In genomic region chr19:8243146-8243545, GRCh38 we compare ENCODE assay signal across 38 cellular contexts.
"Had no signal": no experiment of that assay in that cellular context is flagged by ENCODE, and none has a peak within 500 bp of the region (broad histone marks: within the 10 kb centered on the region; RNA-seq: fewer than 3 reads in every experiment).

No MANE protein-coding gene starts in this region.

- H3K27ac ChIP-seq: adrenal gland, ascending aorta, body of pancreas, brain microvascular endothelial cell, breast epithelium had no signal

- H3K4me3 Mint-ChIP-seq: activated naive CD4-positive, alpha-beta T cell treated with anti-CD3 and anti-CD28 coated beads for 36 hours; activated naive CD4-positive, alpha-beta T cell treated with anti-CD3 and anti-CD28 coated beads, Interleukin-2, amount 10 ng/mL, durations not matched to agents 7 days and 5 days; activated naive CD4-positive, alpha-beta T cell treated with anti-CD3 and anti-CD28 coated beads, Interleukin-2, amount 50 U/mL, for 24 hours; activated naive CD8-positive, alpha-beta T cell; activated naive CD8-positive, alpha-beta T cell treated with anti-CD3 and anti-CD28 coated beads for 36 hours; activated naive CD8-positive, alpha-beta T cell treated with anti-CD3 and anti-CD28 coated beads, Interleukin-2, amount 10 ng/mL, durations not matched to agents 7 days and 5 days; activated naive CD8-positive, alpha-beta T cell treated with anti-CD3 and anti-CD28 coated beads, Interleukin-2, amount 50 U/mL, for 24 hours; activated T-cell treated with anti-CD3 and anti-CD28 coated beads, Interleukin-2, amount 50 U/mL, for 24 hours; activated T-cell treated with anti-CD3 and anti-CD28 coated beads, Interleukin-2, amount 50 U/mL, for 4 hours; activated T-cell treated with anti-CD3 and anti-CD28 coated beads, Interleukin-2, amount 50 U/mL, for 72 hours; activated T-helper 1 cell treated with anti-CD3 and anti-CD28 coated beads, Interleukin-12 subunit alpha, Interleukin-12 subunit beta, Interleukin-2, Interleukin-4 antibody, amounts not matched to agents 30 ng/mL and 10 ng/mL and 1 ng/mL, durations not matched to agents 14 hours and 24 hours and 36 hours; activated T-helper 17 cell treated with anti-CD3 and anti-CD28 coated beads, Interleukin-2, amount 50 U/mL, for 72 hours; brain; central memory CD8-positive, alpha-beta T cell had no signal

- DNase-seq: activated effector memory CD4-positive, alpha-beta T cell treated with anti-CD3 and anti-CD28 coated beads, Interleukin-2, amount 50 U/mL, for 16 hours; activated effector memory CD4-positive, alpha-beta T cell treated with Interleukin-2 at 50 U/mL for 16 hours; activated gamma-delta T cell; activated gamma-delta T cell treated with Interleukin-2 at 50 U/mL for 16 hours; activated naive CD4-positive, alpha-beta T cell; activated naive CD4-positive, alpha-beta T cell treated with anti-CD3 and anti-CD28 coated beads for 36 hours; activated naive CD4-positive, alpha-beta T cell treated with anti-CD3 and anti-CD28 coated beads, Interleukin-2, amount 10 ng/mL, durations not matched to agents 7 days and 5 days; activated naive CD4-positive, alpha-beta T cell treated with anti-CD3 and anti-CD28 coated beads, Interleukin-2, amount 50 U/mL, for 16 hours; activated naive CD4-positive, alpha-beta T cell treated with Interleukin-2 at 50 U/mL for 16 hours; activated naive CD8-positive, alpha-beta T cell treated with anti-CD3 and anti-CD28 coated beads for 36 hours; activated naive CD8-positive, alpha-beta T cell treated with anti-CD3 and anti-CD28 coated beads, Interleukin-2, amount 10 ng/mL, durations not matched to agents 7 days and 5 days; activated naive CD8-positive, alpha-beta T cell treated with anti-CD3 and anti-CD28 coated beads, Interleukin-2, amount 50 U/mL, for 24 hours; activated T-cell treated with anti-CD3 and anti-CD28 coated beads, Interleukin-2, amount 50 U/mL, for 1 hour; activated T-cell treated with anti-CD3 and anti-CD28 coated beads, Interleukin-2, amount 50 U/mL, for 24 hours; activated T-cell treated with anti-CD3 and anti-CD28 coated beads, Interleukin-2, amount 50 U/mL, for 4 hours; activated T-cell treated with anti-CD3 and anti-CD28 coated beads, Interleukin-2, amount 50 U/mL, for 48 hours; activated T-cell treated with anti-CD3 and anti-CD28 coated beads, Interleukin-2, amount 50 U/mL, for 72 hours; adrenal gland; amniotic stem cell; amygdala; anterior cingulate cortex; aorta; body of pancreas; brain microvascular endothelial cell; central memory CD4-positive, alpha-beta T cell; cerebellar nuclear complex had no signal

- H3K27me3 Mint-ChIP-seq: activated naive CD4-positive, alpha-beta T cell treated with anti-CD3 and anti-CD28 coated beads, Interleukin-2, amount 10 ng/mL, durations not matched to agents 7 days and 5 days; activated naive CD4-positive, alpha-beta T cell treated with anti-CD3 and anti-CD28 coated beads, Interleukin-2, amount 50 U/mL, for 24 hours; activated naive CD8-positive, alpha-beta T cell; activated naive CD8-positive, alpha-beta T cell treated with anti-CD3 and anti-CD28 coated beads for 36 hours; activated naive CD8-positive, alpha-beta T cell treated with anti-CD3 and anti-CD28 coated beads, Interleukin-2, amount 50 U/mL, for 24 hours; activated T-cell treated with anti-CD3 and anti-CD28 coated beads, Interleukin-2, amount 50 U/mL, for 24 hours; activated T-helper 17 cell treated with anti-CD3 and anti-CD28 coated beads, Interleukin-2, amount 50 U/mL, for 72 hours; brain; central memory CD8-positive, alpha-beta T cell had no signal

- H3K4me3 ChIP-seq: adrenal gland, ascending aorta, body of pancreas, breast epithelium, cardiac muscle cell had no signal

- FAIRE-seq: astrocyte had no signal

- H3K36me3 ChIP-seq: adrenal gland, brain microvascular endothelial cell, breast epithelium, cardiac muscle cell had no signal

- H3K9me3 Mint-ChIP-seq: activated naive CD4-positive, alpha-beta T cell treated with anti-CD3 and anti-CD28 coated beads, Interleukin-2, amount 50 U/mL, for 24 hours; activated T-helper 17 cell treated with anti-CD3 and anti-CD28 coated beads, Interleukin-2, amount 50 U/mL, for 72 hours; central memory CD8-positive, alpha-beta T cell had no signal

- H3K9me3 ChIP-seq: adrenal gland, ascending aorta, body of pancreas, breast epithelium had no signal

- ATAC-seq: activated naive CD4-positive, alpha-beta T cell treated with anti-CD3 and anti-CD28 coated beads, Interleukin-2, amount 50 U/mL, for 72 hours; activated naive CD8-positive, alpha-beta T cell treated with anti-CD3 and anti-CD28 coated beads, Interleukin-2, amount 50 U/mL, for 24 hours; activated T-cell treated with anti-CD3 and anti-CD28 coated beads, Interleukin-2, amount 50 U/mL, for 4 hours; activated T-cell treated with anti-CD3 and anti-CD28 coated beads, Interleukin-2, amount 50 U/mL, for 72 hours; activated T-helper 17 cell treated with anti-CD3 and anti-CD28 coated beads, Interleukin-2, amount 50 U/mL, for 72 hours; body of pancreas had no signal

- H3K27ac Mint-ChIP-seq: activated naive CD4-positive, alpha-beta T cell treated with anti-CD3 and anti-CD28 coated beads for 36 hours; activated naive CD4-positive, alpha-beta T cell treated with anti-CD3 and anti-CD28 coated beads, Interleukin-2, amount 10 ng/mL, durations not matched to agents 7 days and 5 days; activated naive CD4-positive, alpha-beta T cell treated with anti-CD3 and anti-CD28 coated beads, Interleukin-2, amount 50 U/mL, for 24 hours; activated naive CD4-positive, alpha-beta T cell treated with anti-CD3 and anti-CD28 coated beads, Interleukin-2, amount 50 U/mL, for 72 hours; activated naive CD8-positive, alpha-beta T cell; activated naive CD8-positive, alpha-beta T cell treated with anti-CD3 and anti-CD28 coated beads for 36 hours; activated naive CD8-positive, alpha-beta T cell treated with anti-CD3 and anti-CD28 coated beads, Interleukin-2, amount 10 ng/mL, durations not matched to agents 7 days and 5 days; activated naive CD8-positive, alpha-beta T cell treated with anti-CD3 and anti-CD28 coated beads, Interleukin-2, amount 50 U/mL, for 24 hours; activated T-cell treated with anti-CD3 and anti-CD28 coated beads, Interleukin-2, amount 50 U/mL, for 72 hours; activated T-helper 1 cell treated with anti-CD3 and anti-CD28 coated beads, Interleukin-12 subunit alpha, Interleukin-12 subunit beta, Interleukin-2, Interleukin-4 antibody, amounts not matched to agents 30 ng/mL and 10 ng/mL and 1 ng/mL, durations not matched to agents 14 hours and 24 hours and 36 hours; activated T-helper 17 cell treated with anti-CD3 and anti-CD28 coated beads, Interleukin-2, amount 50 U/mL, for 72 hours; activated T-helper 2 cell treated with anti-CD3 and anti-CD28 coated beads, Interferon-gamma antibody, Interleukin-2, Interleukin-4, amounts not matched to agents 10 μg/mL and 5 μg/mL and 100 μg/mL, durations not matched to agents 14 hours and 24 hours and 36 hours had no signal

- H3K27me3 ChIP-seq: adrenal gland, ascending aorta, body of pancreas, brain microvascular endothelial cell, breast epithelium, cardiac muscle cell had no signal
